ENCODE assay signal across 19 cellular contexts in genomic region chr13:89704040-89704439, GRCh38.
DNase-seq lines count a peak whose midpoint lies in the region; ATAC-seq, FAIRE-seq and TF ChIP-seq lines count a peak whose summit lies in the region.
"Had no signal": no experiment of that assay in that cellular context is flagged by ENCODE, and none has a peak within 500 bp of the region (broad histone marks: within the 10 kb centered on the region; RNA-seq: fewer than 3 reads in every experiment).

No MANE protein-coding gene starts in this region.

- no peak for ATAC-seq in WTC11
- ATAC-seq in GM19351 (IDR thresholded peaks at IDR 0.05; ENCODE audit: unreplicated experiment): no peak
- ATAC-seq in aorta (ENCODE audit: low FRiP score): no peak

- POLR2A ChIA-PET in WTC11 (lab: Charles Lee): no interaction called here

- TF ChIP-seq CTCF in WTC11 (IDR thresholded peaks at IDR 0.05): no peak

- H3K4me3 Mint-ChIP-seq in WTC11: no peak overlapping the region
- H3K4me3 Mint-ChIP-seq: CD4-positive, alpha-beta memory T cell; HFFc6 had no signal

- no peak overlapping the region for H3K27ac ChIP-seq in aorta (ENCODE audit: low read depth in 1 of 2, low read length in 2 of 2)

- peaks cover 7% of the 10 kb centered on the region; the same call in 1 of the 2 replicates for H3K9me3 Mint-ChIP-seq in WTC11

- H3K27me3 Mint-ChIP-seq in WTC11 (ENCODE audit: low read depth): no peaks in the 10 kb centered on the region
- H3K27me3 Mint-ChIP-seq: CD4-positive, alpha-beta memory T cell had no signal

- H3K4me1 Mint-ChIP-seq in WTC11: no peaks in the 10 kb centered on the region
- H3K4me1 Mint-ChIP-seq: CD4-positive, alpha-beta memory T cell had no signal

- H3K36me3 Mint-ChIP-seq in WTC11: no peaks in the 10 kb centered on the region; the same call in 1 of the 2 replicates
- H3K36me3 Mint-ChIP-seq: CD4-positive, alpha-beta memory T cell had no signal

- no peaks in the 10 kb centered on the region for H3K4me1 ChIP-seq in aorta (ENCODE audit: control insufficient read depth in 1 of 2, insufficient read depth in 2 of 2, low read length in 2 of 2)
- H3K4me1 ChIP-seq: HAP-1 had no signal

- DNase-seq in WTC11 (ENCODE audit: low spot score): no peak
- DNase-seq in frontal cortex (ENCODE audit: low spot score in 2 of 2): no peak
- DNase-seq in germinal center (ENCODE audit: low spot score): no peak
- no peak for DNase-seq in T-helper 1 cell
- no peak for DNase-seq in aorta
- DNase-seq: 8988T; C1 segment of cervical spinal cord; Calu3; CD4-positive, alpha-beta memory T cell; COR-L47; DMS53; DMS79 treated with DMSO at 0.1 percent for 48 hours; GOT3; HFFc6 had no signal

- H3K27ac Mint-ChIP-seq in WTC11: no peak overlapping the region
- H3K27ac Mint-ChIP-seq: CD4-positive, alpha-beta memory T cell; HFFc6 had no signal

- H3K36me3 ChIP-seq in aorta (ENCODE audit: control insufficient read depth in 1 of 2, insufficient read depth in 2 of 2, low read length in 1 of 2): no peaks in the 10 kb centered on the region
- H3K36me3 ChIP-seq: HAP-1 had no signal

- H3K4me3 ChIP-seq in aorta (ENCODE audit: low read length in 2 of 2): no peak overlapping the region
- H3K4me3 ChIP-seq: HAP-1 had no signal

- no peaks in the 10 kb centered on the region for H3K27me3 ChIP-seq in aorta (ENCODE audit: control insufficient read depth in 1 of 2, insufficient read depth in 2 of 2, low read length in 1 of 2)

- intact Hi-C loops in aorta (cut with DNase I): no loop called here

- H3K9me3 ChIP-seq in aorta (ENCODE audit: control insufficient read depth, low read length): no peaks in the 10 kb centered on the region
- H3K9me3 ChIP-seq: HAP-1 had no signal

- FAIRE-seq in G401.6 (lab: Jason Lieb, UNC) (peak; percentile 94), frontal cortex (lab: Jason Lieb, UNC) (peak; percentile 96)
- FAIRE-seq: GM12892, H54 had no signal

- CTCF ChIA-PET in WTC11 (lab: Charles Lee): no interaction called here

TF ChIP-seq in WTC11, 78 proteins besides CTCF, POLR2A, EP300 and RAD21:
- no peak for TF ChIP-seq ZNF416 (CRISPR knock-in tag; IDR thresholded peaks at IDR 0.05)
- TF ChIP-seq HMGA2 (CRISPR knock-in tag; IDR thresholded peaks at IDR 0.05): peak; percentile 93
TF ChIP-seq in WTC11: peak in this region for 1.
